8 cellular contexts compared by ENCODE assay signal in genomic region chr17:8376302-8377067, GRCh38.
DNase-seq lines count a peak whose midpoint lies in the region; ATAC-seq lines count a peak whose summit lies in the region.

Gene KRABD2 (minus strand): TSS chr17:8376704.

- peak within 1 kb of the TSS; percentile 54 for H3K4me3 ChIP-seq in MG63

- no peaks in the 10 kb centered on the region for H3K9me3 Mint-ChIP-seq in activated naive CD4-positive, alpha-beta T cell treated with anti-CD3 and anti-CD28 coated beads, Interleukin-2, amount 10 ng/mL, durations not matched to agents 7 days and 5 days

- H3K4me1 Mint-ChIP-seq in activated naive CD4-positive, alpha-beta T cell treated with anti-CD3 and anti-CD28 coated beads, Interleukin-2, amount 10 ng/mL, durations not matched to agents 7 days and 5 days, result peaks cover 61% of the 10 kb centered on the region

- DNase-seq in DMS79 (lab: John Stamatoyannopoulos, UW), result peak; percentile 63
- DNase-seq in MG63, result peak; percentile 96
- DNase-seq in SK-MEL-5 (ENCODE audit: low read depth, low spot score), result peak; percentile 91
- DNase-seq in activated naive CD4-positive, alpha-beta T cell treated with anti-CD3 and anti-CD28 coated beads, Interleukin-2, amount 10 ng/mL, durations not matched to agents 7 days and 5 days, result peak; percentile 95
- peak; percentile 96 for DNase-seq in germinal center (ENCODE audit: low spot score)
- DNase-seq in non-pigmented ciliary epithelial cell (ENCODE audit: low read depth), result peak; percentile 40
- DNase-seq in substantia nigra (lab: John Stamatoyannopoulos, UW), result peak; percentile 43 to 92 (median 80)

- H3K9me3 ChIP-seq in MG63, result no peaks in the 10 kb centered on the region

- no peaks in the 10 kb centered on the region for H3K27me3 Mint-ChIP-seq in activated naive CD4-positive, alpha-beta T cell treated with anti-CD3 and anti-CD28 coated beads, Interleukin-2, amount 10 ng/mL, durations not matched to agents 7 days and 5 days

- peak within 1 kb of the TSS; percentile 76 for H3K4me3 Mint-ChIP-seq in activated naive CD4-positive, alpha-beta T cell treated with anti-CD3 and anti-CD28 coated beads, Interleukin-2, amount 10 ng/mL, durations not matched to agents 7 days and 5 days

- peak; percentile 83 for ATAC-seq in GM21825 (IDR thresholded peaks at IDR 0.05; ENCODE audit: unreplicated experiment)

- CTCF ChIA-PET in activated naive CD4-positive, alpha-beta T cell treated with anti-CD3 and anti-CD28 coated beads, Interleukin-2, amount 10 ng/mL, durations not matched to agents 7 days and 5 days (lab: Charles Lee), result interaction anchor here (0.6 to 2.2 kb wide), 7 partner anchors 11 to 257 kb away, joined by 3 to 5 read pairs (median 5); no protein-coding TSS in a partner anchor

- in situ Hi-C loops in SK-MEL-5 (cut with HindIII; ENCODE audit: low pct_unique_long_range_greater_than_20kb, low sequenced_read_pairs), result no loop called here

- H3K27me3 ChIP-seq in MG63, result no peaks in the 10 kb centered on the region

- H3K27ac ChIP-seq in substantia nigra (ENCODE audit: low read depth, low read length, poor library complexity, severe bottlenecking), result peak within 1 kb of the TSS; percentile 92

- peaks cover 52% of the 10 kb centered on the region for H3K36me3 ChIP-seq in MG63

- peak within 1 kb of the TSS; percentile 86 for H3K27ac Mint-ChIP-seq in activated naive CD4-positive, alpha-beta T cell treated with anti-CD3 and anti-CD28 coated beads, Interleukin-2, amount 10 ng/mL, durations not matched to agents 7 days and 5 days

- H3K36me3 Mint-ChIP-seq in activated naive CD4-positive, alpha-beta T cell treated with anti-CD3 and anti-CD28 coated beads, Interleukin-2, amount 10 ng/mL, durations not matched to agents 7 days and 5 days, result peaks cover 55% of the 10 kb centered on the region

Comparison
In these comparisons a context has a peak if more than half of its experiments do, and no peak if none do; other contexts are left out.
1. Peak in every context shown above with its lines: DNase-seq, ATAC-seq, H3K4me3 ChIP-seq and H3K27ac ChIP-seq.
2. DNase-seq: peak in every context shown above with its lines; median percentile 96 in MG63; 96 in germinal center; 95 in activated naive CD4-positive, alpha-beta T cell treated with anti-CD3 and anti-CD28 coated beads, Interleukin-2, amount 10 ng/mL, durations not matched to agents 7 days and 5 days; 91 in SK-MEL-5; 80 in substantia nigra; 63 in DMS79; 40 in non-pigmented ciliary epithelial cell.